Comparison of ENCODE assay signal across 8 cellular contexts in genomic region chr4:1345905-1346780, GRCh38. TPM values are rescaled to one million over a fixed set of nuclear protein-coding genes. Genes with fewer than 3 reads are reported as not detected.
DNase-seq lines count a peak whose midpoint lies in the region; ATAC-seq lines count a peak whose summit lies in the region.

No MANE protein-coding gene starts in this region.

- H3K27ac Mint-ChIP-seq in memory B cell, result peak overlapping the region; percentile 91

- peaks cover 2% of the 10 kb centered on the region for H3K36me3 Mint-ChIP-seq in memory B cell

- ATAC-seq in GM21825 (IDR thresholded peaks at IDR 0.05; ENCODE audit: unreplicated experiment) (peak; percentile 8), memory B cell (ENCODE audit: low read depth) (peak; percentile 21)

- H3K27me3 Mint-ChIP-seq in memory B cell, result no peaks in the 10 kb centered on the region

- H3K4me3 Mint-ChIP-seq in memory B cell, result peak overlapping the region; percentile 90

- peaks cover 18% of the 10 kb centered on the region for H3K4me1 Mint-ChIP-seq in memory B cell

- H3K9me3 Mint-ChIP-seq in memory B cell, result no peaks in the 10 kb centered on the region

- DNase-seq in DMS79 treated with DMSO at 0.1 percent for 48 hours (lab: John Stamatoyannopoulos, UW), result peak; percentile 4
- no peak for DNase-seq in DMS79 (lab: John Stamatoyannopoulos, UW)
- DNase-seq in M059J (ENCODE audit: low read depth), result peak; percentile 34
- peak; percentile 28 to 32 for DNase-seq in activated CD4-positive, alpha-beta T cell treated with anti-CD3 and anti-CD28 coated beads, Interleukin-2, amount 50 U/mL, for 4 hours
- DNase-seq in effector CD4-positive, alpha-beta T cell, result peak; percentile 35
- DNase-seq in memory B cell (ENCODE audit: low spot score in 2 of 2), result no peak
- DNase-seq in stimulated activated naive CD4-positive, alpha-beta T cell treated with Interleukin-2 at 50 U/mL for 16 hours (lab: John Stamatoyannopoulos, UW), result peak; percentile 18

RNA-seq across cellular contexts. Expression of gene UVSSA, which starts 0.9 kb away (rescaled TPM):
- 1.5 and 3.9 TPM in 2 replicates for total RNA-seq in M059J (2014; rRNA removed; shearing (Covaris generic))

RNA-seq across cellular contexts. Expression of gene MAEA, which starts 56.5 kb away (rescaled TPM):
- total RNA-seq in M059J (2014; rRNA removed; shearing (Covaris generic)), result 44.4 and 75.0 TPM in 2 replicates

Comparison
In these comparisons a context has a peak if more than half of its experiments do, and no peak if none do; other contexts are left out.
1. DNase-seq: peak in DMS79 treated with DMSO at 0.1 percent for 48 hours (single experiment), M059J (single experiment), activated CD4-positive, alpha-beta T cell treated with anti-CD3 and anti-CD28 coated beads, Interleukin-2, amount 50 U/mL, for 4 hours (2 of 2), effector CD4-positive, alpha-beta T cell (single experiment) and stimulated activated naive CD4-positive, alpha-beta T cell treated with Interleukin-2 at 50 U/mL for 16 hours (single experiment); none in DMS79 (single experiment) and memory B cell (0 of 2).